ENCODE assay signal across 8 cellular contexts in the genomic region with DNA sequence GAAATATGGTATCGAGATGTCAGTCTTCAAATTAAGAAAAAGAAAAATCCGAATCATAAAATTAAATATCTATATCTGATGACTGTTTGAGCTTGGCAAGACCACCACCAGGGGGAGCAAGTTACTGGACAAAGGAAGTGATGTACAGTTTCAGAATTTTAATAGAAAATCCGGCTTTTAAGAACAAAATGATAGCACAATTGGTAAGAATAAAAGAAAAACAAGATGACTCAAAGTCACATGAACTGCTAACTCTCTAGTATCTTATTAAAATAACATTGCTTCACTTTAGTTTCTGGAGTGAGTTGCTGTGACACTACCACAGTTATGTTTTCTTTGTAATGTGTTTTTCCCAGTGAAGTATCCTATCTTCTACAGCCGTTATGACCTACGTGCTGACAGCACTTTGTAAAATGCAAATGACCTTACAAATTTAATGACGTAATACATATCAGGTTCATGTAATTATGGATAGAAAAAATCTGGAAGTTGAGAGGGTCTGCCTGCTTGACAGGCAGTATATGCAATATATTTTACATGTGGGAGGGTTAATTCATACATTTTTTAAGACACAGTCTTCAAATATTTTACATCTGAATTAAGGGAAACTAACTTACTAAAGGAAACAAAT.
DNase-seq lines count a peak whose midpoint lies in the region; ATAC-seq, FAIRE-seq and TF ChIP-seq lines count a peak whose summit lies in the region.

No MANE protein-coding gene starts in this region.

- peaks cover 3% of the 10 kb centered on the region for H3K27me3 Mint-ChIP-seq in neural crest cell (ENCODE audit: low read depth)

- H3K27ac ChIP-seq in Panc1 (ENCODE audit: low read length): no peak overlapping the region
- H3K27ac ChIP-seq in endothelial cell of umbilical vein (ENCODE audit: insufficient read depth, low read depth, low read length): no peak overlapping the region

- H4K20me1 ChIP-seq in endothelial cell of umbilical vein (replicated peaks; ENCODE audit: control insufficient read depth, extremely low read depth, insufficient read depth, low read length): no peaks in the 10 kb centered on the region

- no peak overlapping the region for H3K4me3 ChIP-seq in Panc1 (ENCODE audit: low read depth in 2 of 2, low read length in 2 of 2)
- H3K4me3 ChIP-seq in endothelial cell of umbilical vein (replicated peaks in 1 of 3; ENCODE audit: insufficient read depth in 1 of 3, low read depth in 1 of 3, low read length in 3 of 3): no peak overlapping the region

- H3K9me1 ChIP-seq in endothelial cell of umbilical vein (replicated peaks; ENCODE audit: control insufficient read depth, extremely low read depth, insufficient read depth, low read length): no peaks in the 10 kb centered on the region

- BruUV-seq in Panc1 (replicated peaks; lab: Mats Ljungman, UMichigan) (no TSS peak), endothelial cell of umbilical vein (replicated peaks; lab: Mats Ljungman, UMichigan) (no TSS peak)

- no peaks in the 10 kb centered on the region for H3K27me3 ChIP-seq in Panc1 (ENCODE audit: control insufficient read depth, insufficient read depth, low read length)
- no peaks in the 10 kb centered on the region for H3K27me3 ChIP-seq in endothelial cell of umbilical vein (ENCODE audit: control insufficient read depth in 2 of 2, insufficient read depth in 2 of 2, low read length in 2 of 2)

- no peak overlapping the region for H3K27ac Mint-ChIP-seq in neural crest cell (ENCODE audit: unreplicated experiment)

- no peaks in the 10 kb centered on the region for H3K9me3 Mint-ChIP-seq in neural crest cell

- no peak for FAIRE-seq in endothelial cell of umbilical vein (lab: Jason Lieb, UNC)

- H3K4me1 ChIP-seq in Panc1 (ENCODE audit: control insufficient read depth, insufficient read depth, low read length) (no peaks in the 10 kb centered on the region), endothelial cell of umbilical vein (ENCODE audit: control insufficient read depth, extremely low read depth, insufficient read depth, low read length) (no peaks in the 10 kb centered on the region)

- no peak for TF ChIP-seq POLR2A in endothelial cell of umbilical vein (IDR thresholded peaks at IDR 0.05; ENCODE audit: low read depth, low read length)

- TF ChIP-seq CTCF in Panc1 (IDR thresholded peaks at IDR 0.05): peak; percentile 79; the same call in 1 of the 2 replicates
- peak; percentile 27 to 50 for TF ChIP-seq CTCF in endothelial cell of umbilical vein (IDR thresholded peaks at IDR 0.05; ENCODE audit: extremely low read depth in 1 of 2, insufficient read depth in 1 of 2, low read depth in 1 of 2, low read length in 2 of 2)
- peak; percentile 94 for TF ChIP-seq CTCF in neural crest cell (conservative IDR thresholded peaks at IDR 0.05)

- CTCF ChIA-PET in Panc1 (lab: Charles Lee) (no interaction called here), endothelial cell of umbilical vein (lab: Charles Lee) (interaction anchor here (0.7 to 1.0 kb wide), 2 partner anchors 1148 to 1348 kb away, joined by 5 to 7 read pairs; no protein-coding TSS in a partner anchor)

- no peaks in the 10 kb centered on the region for H3K79me2 ChIP-seq in endothelial cell of umbilical vein (ENCODE audit: control insufficient read depth, insufficient read depth, low read length)

- POLR2A ChIA-PET in Panc1 (lab: Charles Lee) (no interaction called here), endothelial cell of umbilical vein (lab: Charles Lee) (no interaction called here)

- no peak overlapping the region for H3K4me2 ChIP-seq in endothelial cell of umbilical vein (ENCODE audit: insufficient read depth, low read length)

- ATAC-seq in HG03432 (IDR thresholded peaks at IDR 0.05; ENCODE audit: unreplicated experiment) (peak; percentile 69), Panc1 (no peak), HG02610 (IDR thresholded peaks at IDR 0.05; ENCODE audit: unreplicated experiment) (no peak)

- dilution Hi-C loops in endothelial cell of umbilical vein (cut with MboI; ENCODE audit: extremely low pct_ligation_motif_present, low sequenced_read_pairs): no loop called here

- no peak overlapping the region for H2AFZ ChIP-seq in endothelial cell of umbilical vein (ENCODE audit: low read depth, low read length)

- intact Hi-C loops in Panc1 (cut with micrococcal nuclease; ENCODE audit: unreplicated experiment): loop anchor here (1.0 kb wide), 1 partner anchor 1148 kb away; no protein-coding TSS in a partner anchor
- intact Hi-C loops in endothelial cell of umbilical vein (cut with micrococcal nuclease): no loop called here

- H3K4me3 Mint-ChIP-seq in neural crest cell: no peak overlapping the region

- H3K36me3 Mint-ChIP-seq in neural crest cell (ENCODE audit: low read depth): no peaks in the 10 kb centered on the region

- in situ Hi-C loops in Panc1 (cut with HindIII; ENCODE audit: low pct_unique_long_range_greater_than_20kb, low sequenced_read_pairs): no loop called here

- H3K36me3 ChIP-seq in Panc1 (ENCODE audit: control insufficient read depth, insufficient read depth, low read length): no peaks in the 10 kb centered on the region
- H3K36me3 ChIP-seq in endothelial cell of umbilical vein (ENCODE audit: control insufficient read depth in 2 of 2, extremely low read depth in 1 of 2, insufficient read depth in 2 of 2, low read length in 2 of 2): no peaks in the 10 kb centered on the region

- H3K9me3 ChIP-seq in Panc1 (ENCODE audit: control insufficient read depth, insufficient read depth, low read depth, low read length): no peaks in the 10 kb centered on the region
- H3K9me3 ChIP-seq in endothelial cell of umbilical vein (replicated peaks; ENCODE audit: control insufficient read depth, insufficient read depth, low read length): peaks cover 2% of the 10 kb centered on the region

- no peak overlapping the region for H3K9ac ChIP-seq in endothelial cell of umbilical vein (replicated peaks; ENCODE audit: extremely low read depth, insufficient read depth, low read length)

- H3K4me1 Mint-ChIP-seq in neural crest cell: no peaks in the 10 kb centered on the region

- peak; percentile 25 for DNase-seq in activated T-cell treated with anti-CD3 and anti-CD28 coated beads, Interleukin-2, amount 50 U/mL, for 48 hours
- no peak for DNase-seq in activated T-cell treated with anti-CD3 and anti-CD28 coated beads for 4 hours
- peak; percentile 8 for DNase-seq in Panc1 (ENCODE audit: low read depth, low spot score)
- peak; percentile 7 for DNase-seq in endothelial cell of umbilical vein (ENCODE audit: low read depth, low spot score)
- DNase-seq in neural crest cell (ENCODE audit: low read depth, low spot score): peak; percentile 59
- no peak for DNase-seq in NCI-H128 (lab: John Stamatoyannopoulos, UW; ENCODE audit: unreplicated experiment)

TF ChIP-seq in endothelial cell of umbilical vein, 7 proteins besides CTCF, POLR2A, EP300 and RAD21:
- TF ChIP-seq EZH2 (IDR thresholded peaks at IDR 0.05; ENCODE audit: borderline replicate concordance, low read depth, low read length, severe bottlenecking): no peak

Comparison
In these comparisons a context has a peak if more than half of its experiments do, and no peak if none do; other contexts are left out.
1. DNase-seq: peak in activated T-cell treated with anti-CD3 and anti-CD28 coated beads, Interleukin-2, amount 50 U/mL, for 48 hours (2 of 2), Panc1 (single experiment), endothelial cell of umbilical vein (single experiment) and neural crest cell (single experiment); none in activated T-cell treated with anti-CD3 and anti-CD28 coated beads for 4 hours (single experiment) and NCI-H128 (single experiment).
2. CTCF ChIP-seq: peak in every context shown above with its lines; median percentile 94 in neural crest cell; 79 in Panc1; 38 in endothelial cell of umbilical vein.